ENCODE assay signal across 1 cellular context in the genomic region with DNA sequence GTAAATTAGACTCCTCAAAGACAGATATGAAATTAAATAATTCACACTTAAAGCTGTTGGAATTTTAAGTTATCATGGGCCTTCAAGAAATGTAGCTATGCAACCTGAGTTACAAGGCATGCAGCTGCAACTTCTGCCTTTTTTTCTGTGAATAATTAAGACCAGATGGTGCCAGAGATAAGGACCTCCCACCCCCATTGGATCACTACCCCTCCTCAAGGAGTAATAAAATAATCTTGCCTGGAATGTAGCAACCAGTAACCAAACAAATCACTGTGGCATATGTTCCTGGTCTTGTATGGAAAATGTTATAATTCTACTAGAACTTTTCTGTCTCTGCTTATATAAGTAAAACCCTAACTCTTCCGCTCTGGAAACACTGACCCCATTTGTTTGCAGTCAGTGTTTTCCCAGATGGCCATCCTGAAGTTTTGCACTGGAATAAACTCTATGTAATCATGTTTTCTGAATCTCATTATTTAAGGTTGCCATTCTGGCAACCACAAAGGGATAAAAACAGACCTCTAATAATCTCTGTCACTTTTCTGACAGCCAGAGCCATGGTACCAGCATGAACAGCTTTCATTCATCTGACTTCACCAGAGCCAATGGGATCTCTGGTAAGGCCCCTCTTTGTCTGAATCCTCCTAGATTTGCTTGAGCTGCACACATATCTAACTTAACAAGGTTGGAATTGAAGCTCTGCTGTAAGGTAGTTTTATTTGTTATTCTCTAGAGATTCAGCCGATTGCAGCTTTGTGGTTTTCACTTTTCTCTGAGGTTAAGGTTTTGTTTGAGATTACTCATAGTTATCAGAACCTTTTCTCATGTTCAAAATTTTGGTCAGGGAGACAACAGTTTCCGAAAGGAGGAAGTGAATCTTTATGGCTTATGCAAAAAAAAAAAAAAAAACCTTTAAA.
TF ChIP-seq lines count a peak whose summit lies in the region.

No MANE protein-coding gene starts in this region.

TF ChIP-seq in K562, 482 proteins besides CTCF, POLR2A, EP300 and RAD21 (continued from another document):
- TF ChIP-seq, protein P1, sequence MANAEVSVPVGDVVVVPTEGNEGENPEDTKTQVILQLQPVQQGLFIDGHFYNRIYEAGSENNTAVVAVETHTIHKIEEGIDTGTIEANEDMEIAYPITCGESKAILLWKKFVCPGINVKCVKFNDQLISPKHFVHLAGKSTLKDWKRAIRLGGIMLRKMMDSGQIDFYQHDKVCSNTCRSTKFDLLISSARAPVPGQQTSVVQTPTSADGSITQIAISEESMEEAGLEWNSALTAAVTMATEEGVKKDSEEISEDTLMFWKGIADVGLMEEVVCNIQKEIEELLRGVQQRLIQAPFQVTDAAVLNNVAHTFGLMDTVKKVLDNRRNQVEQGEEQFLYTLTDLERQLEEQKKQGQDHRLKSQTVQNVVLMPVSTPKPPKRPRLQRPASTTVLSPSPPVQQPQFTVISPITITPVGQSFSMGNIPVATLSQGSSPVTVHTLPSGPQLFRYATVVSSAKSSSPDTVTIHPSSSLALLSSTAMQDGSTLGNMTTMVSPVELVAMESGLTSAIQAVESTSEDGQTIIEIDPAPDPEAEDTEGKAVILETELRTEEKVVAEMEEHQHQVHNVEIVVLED (CRISPR knock-in tag; IDR thresholded peaks at IDR 0.05): no peak
TF ChIP-seq in K562: peak in this region for 1.
